15 cellular contexts compared by ENCODE assay signal in the genomic region with DNA sequence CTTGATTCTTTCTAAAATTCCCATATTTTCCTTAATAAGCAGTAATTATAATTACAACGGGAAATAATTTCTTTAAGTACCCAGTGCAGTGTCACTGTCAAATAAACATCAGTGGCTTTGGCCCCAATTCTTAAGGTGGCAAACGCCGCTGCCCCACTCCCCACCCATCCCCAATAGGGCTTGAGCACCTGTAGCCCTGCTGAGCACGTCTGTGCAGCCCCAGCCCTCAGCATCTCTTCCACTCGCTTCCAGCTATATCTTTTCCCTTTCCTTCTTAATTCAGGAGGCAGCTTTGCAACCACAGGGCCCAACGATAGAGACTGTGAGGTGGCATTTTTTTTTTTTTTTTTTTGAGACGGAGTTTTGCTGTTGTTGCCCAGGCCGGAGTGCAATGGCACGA. TPM values are rescaled to one million over a fixed set of nuclear protein-coding genes. Genes with fewer than 3 reads are reported as not detected.
A peak's percentile ranks its signal among the peaks of the same experiment; 100 is the strongest.
DNase-seq lines count a peak whose midpoint lies in the region; ATAC-seq lines count a peak whose summit lies in the region.
"Had no signal": no experiment of that assay in that cellular context is flagged by ENCODE, and none has a peak within 500 bp of the region (broad histone marks: within the 10 kb centered on the region; RNA-seq: fewer than 3 reads in every experiment).

No MANE protein-coding gene starts in this region.

- H3K9me3 Mint-ChIP-seq in T-helper 1 cell treated with Interleukin-12 subunit alpha and Interleukin-12 subunit beta and Interleukin-4 antibody, amounts not matched to agents 30 μg/mL and 1 μg/mL, for 36 hours = no peaks in the 10 kb centered on the region
- H3K9me3 Mint-ChIP-seq in activated CD4-positive, alpha-beta memory T cell treated with anti-CD3 and anti-CD28 coated beads, Interleukin-2, amount 10 ng/mL, durations not matched to agents 7 days and 5 days = no peaks in the 10 kb centered on the region
- H3K9me3 Mint-ChIP-seq in naive thymus-derived CD4-positive, alpha-beta T cell = peaks cover 0 to 4% (median 0%) of the 10 kb centered on the region in 11 donors
- H3K9me3 Mint-ChIP-seq: brain, memory B cell had no signal

- peaks cover 51 to 91% of the 10 kb centered on the region in 2 donors for H3K4me1 ChIP-seq in naive thymus-derived CD4-positive, alpha-beta T cell (ENCODE audit: control insufficient read depth in 2 of 2, insufficient read depth in 2 of 2, low read length in 2 of 2)

- POLR2A ChIA-PET in activated CD4-positive, alpha-beta memory T cell treated with anti-CD3 and anti-CD28 coated beads, Interleukin-2, amount 10 ng/mL, durations not matched to agents 7 days and 5 days (lab: Charles Lee) = interaction anchor here (2.3 to 21.6 kb wide), 4 partner anchors 9 to 25 kb away, joined by 13 to 1001 read pairs (median 170); a partner anchor contains a TSS
- POLR2A ChIA-PET in naive thymus-derived CD4-positive, alpha-beta T cell (lab: Charles Lee) = interaction anchor here (0.6 to 46.3 kb wide), 9 partner anchors 7 to 201 kb away, joined by 5 to 1418 read pairs (median 41); a partner anchor contains a TSS

- H3K4me1 Mint-ChIP-seq in T-helper 1 cell treated with Interleukin-12 subunit alpha and Interleukin-12 subunit beta and Interleukin-4 antibody, amounts not matched to agents 30 μg/mL and 1 μg/mL, for 36 hours (ENCODE audit: low read depth) = peaks cover 81% of the 10 kb centered on the region
- peaks cover 88% of the 10 kb centered on the region for H3K4me1 Mint-ChIP-seq in activated CD4-positive, alpha-beta memory T cell treated with anti-CD3 and anti-CD28 coated beads, Interleukin-2, amount 10 ng/mL, durations not matched to agents 7 days and 5 days
- H3K4me1 Mint-ChIP-seq in naive thymus-derived CD4-positive, alpha-beta T cell = peaks cover 48 to 99% (median 91%) of the 10 kb centered on the region in 7 donors
- H3K4me1 Mint-ChIP-seq: brain had no signal

- intact Hi-C loops in naive thymus-derived CD4-positive, alpha-beta T cell (cut with micrococcal nuclease) = no loop called here

- no peaks in the 10 kb centered on the region for H3K9me3 ChIP-seq in naive thymus-derived CD4-positive, alpha-beta T cell (ENCODE audit: control insufficient read depth in 2 of 3, low read length in 3 of 3)

- no peak overlapping the region for H3K4me3 ChIP-seq in naive thymus-derived CD4-positive, alpha-beta T cell (ENCODE audit: low read length)

- DNase-seq in T-helper 1 cell = no peak
- no peak for DNase-seq in activated CD4-positive, alpha-beta memory T cell treated with anti-CD3 and anti-CD28 coated beads, Interleukin-2, amount 10 ng/mL, durations not matched to agents 7 days and 5 days
- no peak for DNase-seq in naive thymus-derived CD4-positive, alpha-beta T cell
- no peak for DNase-seq in NCI-H2196 (lab: John Stamatoyannopoulos, UW; ENCODE audit: unreplicated experiment)
- DNase-seq in EL = no peak
- DNase-seq: COR-L47, GOT3, occipital lobe had no signal

- no peaks in the 10 kb centered on the region for H3K27me3 Mint-ChIP-seq in T-helper 1 cell treated with Interleukin-12 subunit alpha and Interleukin-12 subunit beta and Interleukin-4 antibody, amounts not matched to agents 30 μg/mL and 1 μg/mL, for 36 hours (ENCODE audit: low read depth)
- H3K27me3 Mint-ChIP-seq in activated CD4-positive, alpha-beta memory T cell treated with anti-CD3 and anti-CD28 coated beads, Interleukin-2, amount 10 ng/mL, durations not matched to agents 7 days and 5 days = no peaks in the 10 kb centered on the region
- H3K27me3 Mint-ChIP-seq in naive thymus-derived CD4-positive, alpha-beta T cell = peaks cover 0 to 4% (median 0%) of the 10 kb centered on the region in 5 donors
- H3K27me3 Mint-ChIP-seq: memory B cell had no signal

- peak overlapping the region; percentile 87 for H3K27ac ChIP-seq in naive thymus-derived CD4-positive, alpha-beta T cell (ENCODE audit: low read depth, low read length)
- H3K27ac ChIP-seq: 22Rv1 had no signal

- H3K36me3 Mint-ChIP-seq in T-helper 1 cell treated with Interleukin-12 subunit alpha and Interleukin-12 subunit beta and Interleukin-4 antibody, amounts not matched to agents 30 μg/mL and 1 μg/mL, for 36 hours (ENCODE audit: low read depth) = peaks cover 72% of the 10 kb centered on the region
- peaks cover 90% of the 10 kb centered on the region for H3K36me3 Mint-ChIP-seq in activated CD4-positive, alpha-beta memory T cell treated with anti-CD3 and anti-CD28 coated beads, Interleukin-2, amount 10 ng/mL, durations not matched to agents 7 days and 5 days (ENCODE audit: low read depth)
- peaks cover 18 to 62% (median 46%) of the 10 kb centered on the region in 5 donors for H3K36me3 Mint-ChIP-seq in naive thymus-derived CD4-positive, alpha-beta T cell

- ATAC-seq in naive thymus-derived CD4-positive, alpha-beta T cell = no peak

- CTCF ChIA-PET in activated CD4-positive, alpha-beta memory T cell treated with anti-CD3 and anti-CD28 coated beads, Interleukin-2, amount 10 ng/mL, durations not matched to agents 7 days and 5 days (lab: Charles Lee) = interaction anchor here (3.4 to 5.3 kb wide), 6 partner anchors 10 to 34 kb away, joined by 12 to 53 read pairs (median 32); a partner anchor contains a TSS
- CTCF ChIA-PET in naive thymus-derived CD4-positive, alpha-beta T cell (lab: Charles Lee) = interaction anchor here (2.7 to 3.5 kb wide), 5 partner anchors 9 to 34 kb away, joined by 7 to 33 read pairs (median 11); a partner anchor contains a TSS

- H3K36me3 ChIP-seq in naive thymus-derived CD4-positive, alpha-beta T cell (ENCODE audit: control insufficient read depth in 2 of 3, insufficient read depth in 3 of 3, low read length in 3 of 3) = peaks cover 30 to 58% (median 39%) of the 10 kb centered on the region in 3 experiments

- H3K27me3 ChIP-seq in naive thymus-derived CD4-positive, alpha-beta T cell (ENCODE audit: control insufficient read depth in 2 of 2, insufficient read depth in 2 of 2, low read length in 2 of 2) = no peaks in the 10 kb centered on the region

- H3K4me3 Mint-ChIP-seq in T-helper 1 cell treated with Interleukin-12 subunit alpha and Interleukin-12 subunit beta and Interleukin-4 antibody, amounts not matched to agents 30 μg/mL and 1 μg/mL, for 36 hours = peak overlapping the region; percentile 65
- H3K4me3 Mint-ChIP-seq in activated CD4-positive, alpha-beta memory T cell treated with anti-CD3 and anti-CD28 coated beads, Interleukin-2, amount 10 ng/mL, durations not matched to agents 7 days and 5 days = no peak overlapping the region
- peak overlapping the region in 8 of 10 donors; percentile 63 to 97 (median 86) for H3K4me3 Mint-ChIP-seq in naive thymus-derived CD4-positive, alpha-beta T cell
- H3K4me3 Mint-ChIP-seq: brain, memory B cell had no signal

- H3K27ac Mint-ChIP-seq in T-helper 1 cell treated with Interleukin-12 subunit alpha and Interleukin-12 subunit beta and Interleukin-4 antibody, amounts not matched to agents 30 μg/mL and 1 μg/mL, for 36 hours = peak overlapping the region; percentile 98
- peak overlapping the region; percentile 99 for H3K27ac Mint-ChIP-seq in activated CD4-positive, alpha-beta memory T cell treated with anti-CD3 and anti-CD28 coated beads, Interleukin-2, amount 10 ng/mL, durations not matched to agents 7 days and 5 days
- H3K27ac Mint-ChIP-seq in naive thymus-derived CD4-positive, alpha-beta T cell = peak overlapping the region; percentile 92 to 100 (median 98)

RNA-seq across cellular contexts. Expression of a gene that starts 9.0 kb away (rescaled TPM):
- total RNA-seq in activated CD4-positive, alpha-beta memory T cell treated with anti-CD3 and anti-CD28 coated beads, Interleukin-2, amount 10 ng/mL, durations not matched to agents 7 days and 5 days = 100 to 1,000 TPM; 123 to 124 TPM
- 10 to 100 TPM; 55.8 to 81.0 (median 74.5) TPM for total RNA-seq in naive thymus-derived CD4-positive, alpha-beta T cell
- 100 to 1,000 TPM in 1 of 2 donors, 10 to 100 TPM in 1; 68.8 to 135 TPM for polyA plus RNA-seq in naive thymus-derived CD4-positive, alpha-beta T cell

RNA-seq across cellular contexts. Expression of a gene that starts 15.7 kb away (rescaled TPM):
- total RNA-seq in activated CD4-positive, alpha-beta memory T cell treated with anti-CD3 and anti-CD28 coated beads, Interleukin-2, amount 10 ng/mL, durations not matched to agents 7 days and 5 days = 100 to 1,000 TPM; 118 to 119 TPM
- 100 to 1,000 TPM in 1 of 5 experiments, 10 to 100 TPM in 4; 38.7 to 110 (median 63.7) TPM for total RNA-seq in naive thymus-derived CD4-positive, alpha-beta T cell
- 100 to 1,000 TPM; 104 to 147 TPM for polyA plus RNA-seq in naive thymus-derived CD4-positive, alpha-beta T cell

RNA-seq across cellular contexts. Expression of a gene that starts 23.8 kb away (rescaled TPM):
- total RNA-seq in activated CD4-positive, alpha-beta memory T cell treated with anti-CD3 and anti-CD28 coated beads, Interleukin-2, amount 10 ng/mL, durations not matched to agents 7 days and 5 days = 100 to 1,000 TPM; 131 TPM
- total RNA-seq in naive thymus-derived CD4-positive, alpha-beta T cell = 100 to 1,000 TPM; 112 to 161 (median 135) TPM
- polyA plus RNA-seq in naive thymus-derived CD4-positive, alpha-beta T cell = 100 to 1,000 TPM; 127 to 181 TPM

RNA-seq across cellular contexts. Expression of a gene that starts 29.2 kb away (rescaled TPM):
- under 1 TPM; 0.55 to 0.83 TPM for total RNA-seq in activated CD4-positive, alpha-beta memory T cell treated with anti-CD3 and anti-CD28 coated beads, Interleukin-2, amount 10 ng/mL, durations not matched to agents 7 days and 5 days
- 1 to 10 TPM in 3 of 5 experiments, under 1 TPM in 2; 0.27 to 2.5 (median 1.6) TPM for total RNA-seq in naive thymus-derived CD4-positive, alpha-beta T cell
- under 1 TPM in 1 of 2 donors, not detected in 1; 0.16 TPM for polyA plus RNA-seq in naive thymus-derived CD4-positive, alpha-beta T cell
- total RNA-seq: frontal cortex, skeletal muscle tissue, temporal lobe had no signal

RNA-seq across cellular contexts. Expression of a gene that starts 33.0 kb away (rescaled TPM):
- total RNA-seq in activated CD4-positive, alpha-beta memory T cell treated with anti-CD3 and anti-CD28 coated beads, Interleukin-2, amount 10 ng/mL, durations not matched to agents 7 days and 5 days = 10 to 100 TPM; 33.2 to 35.3 TPM
- total RNA-seq in naive thymus-derived CD4-positive, alpha-beta T cell = 10 to 100 TPM; 24.3 to 38.3 (median 32.8) TPM
- polyA plus RNA-seq in naive thymus-derived CD4-positive, alpha-beta T cell = 10 to 100 TPM in 1 of 2 donors, 1 to 10 TPM in 1; 8.0 to 15.5 TPM
